14 cellular contexts compared by ENCODE assay signal in the genomic region with DNA sequence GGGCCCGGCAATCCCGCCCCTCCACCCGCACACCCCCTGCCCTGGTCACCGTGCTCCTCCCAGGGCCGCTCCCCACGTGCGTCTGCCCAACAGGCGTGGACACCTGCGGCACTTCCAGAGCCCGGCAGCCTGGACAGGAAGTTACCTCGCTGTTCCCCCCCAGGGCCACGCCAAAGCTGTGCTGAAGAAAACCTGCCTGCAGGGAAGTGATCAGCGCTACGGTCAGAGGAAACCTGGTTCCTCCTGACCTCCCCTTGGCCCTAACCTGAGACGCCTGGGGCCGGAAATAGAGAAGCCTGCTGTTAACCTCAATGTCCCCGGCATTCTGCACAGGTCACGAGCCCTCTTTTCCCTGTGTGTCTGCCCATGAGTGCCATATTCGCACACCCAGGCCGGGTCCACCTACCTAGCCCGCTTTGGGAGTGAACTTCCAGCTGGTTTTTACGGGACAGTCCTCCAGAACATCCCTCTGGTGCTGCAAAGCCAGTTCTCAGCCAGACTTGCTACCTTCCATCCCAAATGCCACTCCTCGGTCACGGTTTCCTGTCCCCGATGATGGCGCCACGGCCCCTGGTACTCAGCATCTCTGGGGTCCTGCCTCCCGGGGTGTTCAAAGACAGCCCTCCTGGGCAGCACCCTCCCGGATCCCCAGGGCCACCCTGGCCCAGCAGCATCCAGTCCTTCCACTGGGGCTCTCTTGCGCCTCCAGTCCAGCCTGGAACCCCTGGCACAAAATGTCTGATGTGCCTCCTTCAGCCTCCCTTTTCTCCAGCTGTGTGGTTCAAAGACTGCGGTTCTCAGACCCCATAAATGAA. TPM values are rescaled to one million over a fixed set of nuclear protein-coding genes. Genes with fewer than 3 reads are reported as not detected.
A peak's percentile ranks its signal among the peaks of the same experiment; 100 is the strongest.
DNase-seq lines count a peak whose midpoint lies in the region; ATAC-seq, FAIRE-seq and TF ChIP-seq lines count a peak whose summit lies in the region.
"Had no signal": no experiment of that assay in that cellular context is flagged by ENCODE, and none has a peak within 500 bp of the region (broad histone marks: within the 10 kb centered on the region; RNA-seq: fewer than 3 reads in every experiment).

No MANE protein-coding gene starts in this region.

- no peak overlapping the region for H3K4me2 ChIP-seq in K562 (ENCODE audit: insufficient read depth, low read length)

- no peaks in the 10 kb centered on the region for H3K36me3 Mint-ChIP-seq in activated CD8-positive, alpha-beta T cell treated with anti-CD3 and anti-CD28 coated beads, Interleukin-2, amount 10 ng/mL, durations not matched to agents 7 days and 5 days (ENCODE audit: low read depth)
- no peaks in the 10 kb centered on the region for H3K36me3 Mint-ChIP-seq in activated CD8-positive, alpha-beta T cell treated with anti-CD3 and anti-CD28 coated beads for 36 hours (ENCODE audit: low read depth)

- H3K27ac ChIP-seq in K562 (ENCODE audit: extremely low read depth, low read depth, low read length) (no peak overlapping the region), upper lobe of left lung (no peak overlapping the region)
- H3K27ac ChIP-seq: 22Rv1, adrenal gland, left ventricle myocardium inferior had no signal

- no peaks in the 10 kb centered on the region for H3K9me1 ChIP-seq in K562 (ENCODE audit: control insufficient read depth, insufficient read depth, low read length)

- H3K9ac ChIP-seq in K562 (ENCODE audit: insufficient read depth in 1 of 2, low read depth in 2 of 2, low read length in 2 of 2) = no peak overlapping the region

- peaks cover 41% of the 10 kb centered on the region for H3K4me1 Mint-ChIP-seq in activated CD8-positive, alpha-beta T cell treated with anti-CD3 and anti-CD28 coated beads, Interleukin-2, amount 10 ng/mL, durations not matched to agents 7 days and 5 days (ENCODE audit: low read depth)
- peaks cover 10% of the 10 kb centered on the region for H3K4me1 Mint-ChIP-seq in activated CD8-positive, alpha-beta T cell treated with anti-CD3 and anti-CD28 coated beads for 36 hours (ENCODE audit: low read depth)

- TF ChIP-seq POLR2A in K562 (conservative IDR thresholded peaks at IDR 0.05) = no peak
- no peak for TF ChIP-seq POLR2A in upper lobe of left lung (IDR thresholded peaks at IDR 0.05)

- TF ChIP-seq RAD21 in K562 (CRISPR knock-in tag; conservative IDR thresholded peaks at IDR 0.05 in 1 of 2, IDR thresholded peaks at IDR 0.05 in 1 of 2) = no peak

- intact Hi-C loops in activated CD8-positive, alpha-beta T cell treated with anti-CD3 and anti-CD28 coated beads for 36 hours (cut with micrococcal nuclease) = no loop called here
- intact Hi-C loops in K562 (cut with micrococcal nuclease) = no loop called here

- no peak for DNase-seq in activated CD8-positive, alpha-beta T cell treated with anti-CD3 and anti-CD28 coated beads, Interleukin-2, amount 10 ng/mL, durations not matched to agents 7 days and 5 days
- no peak for DNase-seq in activated CD8-positive, alpha-beta T cell treated with anti-CD3 and anti-CD28 coated beads for 36 hours
- DNase-seq in K562 (ENCODE audit: extremely low read depth in 1 of 4, low spot score in 3 of 4) = no peak
- DNase-seq in upper lobe of left lung = peak in 1 of 2 donors; percentile 86
- no peak for DNase-seq in ureter (ENCODE audit: low spot score)
- DNase-seq in NCI-H128 (lab: John Stamatoyannopoulos, UW; ENCODE audit: unreplicated experiment) = no peak
- DNase-seq in NCI-H446 (lab: John Stamatoyannopoulos, UW) = no peak
- DNase-seq: adrenal gland, DMS53, left ventricle myocardium inferior had no signal

- no peak overlapping the region for H3K27ac Mint-ChIP-seq in activated CD8-positive, alpha-beta T cell treated with anti-CD3 and anti-CD28 coated beads, Interleukin-2, amount 10 ng/mL, durations not matched to agents 7 days and 5 days
- no peak overlapping the region for H3K27ac Mint-ChIP-seq in activated CD8-positive, alpha-beta T cell treated with anti-CD3 and anti-CD28 coated beads for 36 hours
- H3K27ac Mint-ChIP-seq: T-helper 1 cell treated with Interleukin-12 subunit alpha and Interleukin-12 subunit beta and Interleukin-4 antibody, amounts not matched to agents 30 μg/mL and 1 μg/mL, for 36 hours had no signal

- H3K4me1 ChIP-seq in K562 (replicated peaks in 1 of 2; ENCODE audit: control insufficient read depth in 2 of 2, insufficient read depth in 2 of 2, low read length in 2 of 2) = peaks cover 0 to 4% of the 10 kb centered on the region in 2 experiments; a peak in 1 of 5 replicates
- peaks cover 0 to 3% (median 0%) of the 10 kb centered on the region in 4 donors for H3K4me1 ChIP-seq in upper lobe of left lung
- H3K4me1 ChIP-seq: adrenal gland, left ventricle myocardium inferior had no signal

- H3K36me3 ChIP-seq in K562 (ENCODE audit: control insufficient read depth, insufficient read depth, low read length) (no peaks in the 10 kb centered on the region), upper lobe of left lung (no peaks in the 10 kb centered on the region)
- H3K36me3 ChIP-seq: adrenal gland, left ventricle myocardium inferior had no signal

- CTCF ChIA-PET in activated CD8-positive, alpha-beta T cell treated with anti-CD3 and anti-CD28 coated beads, Interleukin-2, amount 10 ng/mL, durations not matched to agents 7 days and 5 days (lab: Charles Lee) = interaction anchor here (1.1 kb wide), 1 partner anchor 10 kb away, joined by 4 read pairs; no protein-coding TSS in a partner anchor
- CTCF ChIA-PET in activated CD8-positive, alpha-beta T cell treated with anti-CD3 and anti-CD28 coated beads for 36 hours (lab: Charles Lee) = no interaction called here
- CTCF ChIA-PET in K562 (lab: Yijun Ruan, JAX; ENCODE audit: low intra/inter-chr PET ratio) = no interaction called here

- peaks cover 10% of the 10 kb centered on the region; the same call in 1 of the 2 replicates for H4K20me1 ChIP-seq in K562 (replicated peaks; ENCODE audit: control insufficient read depth, insufficient read depth, low read length)

- TF ChIP-seq CTCF in activated CD8-positive, alpha-beta T cell treated with anti-CD3 and anti-CD28 coated beads for 36 hours (IDR thresholded peaks at IDR 0.05) = no peak
- TF ChIP-seq CTCF in K562 (IDR thresholded peaks at IDR 0.05 in 2 of 3, conservative IDR thresholded peaks at IDR 0.05 in 1 of 3; ENCODE audit: insufficient read depth in 2 of 3, low read depth in 1 of 3, low read length in 3 of 3) (no peak), upper lobe of left lung (IDR thresholded peaks at IDR 0.05) (no peak)

- H3K27me3 ChIP-seq in K562 (ENCODE audit: control insufficient read depth in 2 of 2, insufficient read depth in 2 of 2, low read length in 2 of 2) (peaks cover 69 to 76% of the 10 kb centered on the region in 2 experiments), upper lobe of left lung (no peaks in the 10 kb centered on the region)

- POLR2A ChIA-PET in activated CD8-positive, alpha-beta T cell treated with anti-CD3 and anti-CD28 coated beads, Interleukin-2, amount 10 ng/mL, durations not matched to agents 7 days and 5 days (lab: Charles Lee) = no interaction called here
- POLR2A ChIA-PET in activated CD8-positive, alpha-beta T cell treated with anti-CD3 and anti-CD28 coated beads for 36 hours (lab: Charles Lee) = interaction anchor here (1.0 kb wide), 1 partner anchor 10 kb away, joined by 3 read pairs; no protein-coding TSS in a partner anchor
- POLR2A ChIA-PET in K562 (lab: Yijun Ruan, JAX) = interaction anchor here (0.6 to 1.0 kb wide), 2 partner anchors 48 to 161 kb away, joined by 3 read pairs; no protein-coding TSS in a partner anchor

- H3K27me3 Mint-ChIP-seq in activated CD8-positive, alpha-beta T cell treated with anti-CD3 and anti-CD28 coated beads, Interleukin-2, amount 10 ng/mL, durations not matched to agents 7 days and 5 days (ENCODE audit: low read depth) = peaks cover 9% of the 10 kb centered on the region
- H3K27me3 Mint-ChIP-seq in activated CD8-positive, alpha-beta T cell treated with anti-CD3 and anti-CD28 coated beads for 36 hours = peaks cover 22% of the 10 kb centered on the region

- TF ChIP-seq EP300 in K562 (IDR thresholded peaks at IDR 0.05; ENCODE audit: low read length) (no peak), upper lobe of left lung (IDR thresholded peaks at IDR 0.05) (no peak)

- BruUV-seq in K562 (replicated peaks; lab: Mats Ljungman, UMichigan) = no TSS peak

- no peak overlapping the region for H3K4me3 Mint-ChIP-seq in activated CD8-positive, alpha-beta T cell treated with anti-CD3 and anti-CD28 coated beads, Interleukin-2, amount 10 ng/mL, durations not matched to agents 7 days and 5 days
- H3K4me3 Mint-ChIP-seq in activated CD8-positive, alpha-beta T cell treated with anti-CD3 and anti-CD28 coated beads for 36 hours = no peak overlapping the region
- H3K4me3 Mint-ChIP-seq: T-helper 1 cell treated with Interleukin-12 subunit alpha and Interleukin-12 subunit beta and Interleukin-4 antibody, amounts not matched to agents 30 μg/mL and 1 μg/mL, for 36 hours had no signal

- H3K79me2 ChIP-seq in K562 (ENCODE audit: control insufficient read depth, insufficient read depth, low read length) = no peaks in the 10 kb centered on the region

- 2% methylated on average over 31 of the region's 31 CpGs for WGBS in K562 (ENCODE audit: insufficient coverage, low coverage, missing lambda C conversion rate)
- WGBS in upper lobe of left lung, 2 donors = 78 to 83% methylated on average over 31 of the region's 31 CpGs

- no peak overlapping the region for H2AFZ ChIP-seq in K562 (ENCODE audit: low read depth, low read length)

- no peak for FAIRE-seq in K562 (lab: Jason Lieb, UNC)

- H3K9me3 Mint-ChIP-seq in activated CD8-positive, alpha-beta T cell treated with anti-CD3 and anti-CD28 coated beads, Interleukin-2, amount 10 ng/mL, durations not matched to agents 7 days and 5 days (ENCODE audit: insufficient read depth) = no peaks in the 10 kb centered on the region
- no peaks in the 10 kb centered on the region for H3K9me3 Mint-ChIP-seq in activated CD8-positive, alpha-beta T cell treated with anti-CD3 and anti-CD28 coated beads for 36 hours
- H3K9me3 Mint-ChIP-seq: T-helper 1 cell treated with Interleukin-12 subunit alpha and Interleukin-12 subunit beta and Interleukin-4 antibody, amounts not matched to agents 30 μg/mL and 1 μg/mL, for 36 hours had no signal

- in situ Hi-C loops in K562 (cut with MboI) = no loop called here

- ATAC-seq in activated CD8-positive, alpha-beta T cell treated with anti-CD3 and anti-CD28 coated beads, Interleukin-2, amount 10 ng/mL, durations not matched to agents 7 days and 5 days = peak; percentile 47
- no peak for ATAC-seq in activated CD8-positive, alpha-beta T cell treated with anti-CD3 and anti-CD28 coated beads for 36 hours
- ATAC-seq in HG03064 (IDR thresholded peaks at IDR 0.05; ENCODE audit: low read depth, unreplicated experiment) (peak; percentile 60), K562 (peak; percentile 37), upper lobe of left lung (ENCODE audit: low FRiP score in 2 of 2) (peak; percentile 18 to 38)

- H3K4me3 ChIP-seq in K562 (no peak overlapping the region), upper lobe of left lung (no peak overlapping the region)
- H3K4me3 ChIP-seq: adrenal gland, left ventricle myocardium inferior had no signal

- H3K9me3 ChIP-seq in K562 (replicated peaks; ENCODE audit: control insufficient read depth, insufficient read depth, low read depth, low read length) (no peaks in the 10 kb centered on the region), upper lobe of left lung (no peaks in the 10 kb centered on the region)
- H3K9me3 ChIP-seq: adrenal gland, left ventricle myocardium inferior had no signal

RNA-seq across cellular contexts. Expression of a gene that starts 12.0 kb away (rescaled TPM):
- total RNA-seq in activated CD8-positive, alpha-beta T cell treated with anti-CD3 and anti-CD28 coated beads, Interleukin-2, amount 10 ng/mL, durations not matched to agents 7 days and 5 days = 10 to 100 TPM; 91.2 to 95.2 TPM
- total RNA-seq in activated CD8-positive, alpha-beta T cell treated with anti-CD3 and anti-CD28 coated beads for 36 hours = 100 to 1,000 TPM; 409 to 439 TPM
- not detected in 2 replicates for total RNA-seq in K562 (2011; cell fraction: chromatin; rRNA removed; ENCODE audit: low replicate concordance)
- not detected in 2 replicates for total RNA-seq in K562 (2011; cell fraction: nucleolus; rRNA removed)
- total RNA-seq in K562 (2011; cell fraction: nucleoplasm; rRNA removed) = not detected in 2 replicates
- 0.09 TPM in 1 of 2 replicates, not detected in the other for total RNA-seq in K562 (2014; rRNA removed)
- total RNA-seq in K562 (2014; rRNA removed; fragmentation: Illumina TruSeq; extraction: Trizol) = not detected in 2 replicates
- total RNA-seq in K562 (2015; rRNA removed; fragmentation: Illumina TruSeq; extraction: Trizol) = not detected in 2 replicates
- total RNA-seq in K562 (2021) = 0.33 and 1.3 TPM in 2 replicates
- 0.03 TPM in 1 of 2 replicates, not detected in the other for polyA plus RNA-seq in K562 (2011; rRNA removed)
- polyA plus RNA-seq in K562 (2011; cell fraction: cytosol; rRNA removed) = 0.32 TPM in 1 of 2 replicates, not detected in the other
- polyA plus RNA-seq in K562 (2011; cell fraction: nucleus; rRNA removed) = not detected in 2 replicates
- 0.06 and 0.12 TPM in 2 replicates for polyA plus RNA-seq in K562 (2012)
- 0.46 TPM in 1 of 2 replicates, not detected in the other for polyA plus RNA-seq in K562 (2014; fragmentation: Illumina TruSeq; extraction: Trizol)
- not detected for polyA plus RNA-seq in K562 (2014; fragmentation: Nextera tagmentation; extraction: Ambion mirVana)
- polyA plus RNA-seq in K562 (2014; rRNA removed) = 0.05 TPM in 1 of 2 replicates, not detected in the other
- polyA minus RNA-seq in K562 (2011; rRNA and poly(A)+ RNA removed) = 0.04 and 0.78 TPM in 2 replicates
- polyA minus RNA-seq in K562 (2011; cell fraction: cytosol; rRNA and poly(A)+ RNA removed) = not detected in 2 replicates
- polyA minus RNA-seq in K562 (2011; cell fraction: nucleus; rRNA and poly(A)+ RNA removed) = not detected in 2 replicates
- 10 to 100 TPM in 1 of 6 donors, 1 to 10 TPM in 5; 1.6 to 10.5 (median 5.9) TPM for total RNA-seq in upper lobe of left lung
- 12.1 TPM for total RNA-seq in ureter
- total RNA-seq: progenitor cell of endocrine pancreas had no signal

Comparison
In these comparisons a context has a peak if more than half of its experiments do, and no peak if none do; other contexts are left out.
1. RNA of a gene that starts 12.0 kb away (total RNA-seq): 409 to 439 TPM in activated CD8-positive, alpha-beta T cell treated with anti-CD3 and anti-CD28 coated beads for 36 hours; 91.2 to 95.2 TPM in activated CD8-positive, alpha-beta T cell treated with anti-CD3 and anti-CD28 coated beads, Interleukin-2, amount 10 ng/mL, durations not matched to agents 7 days and 5 days, 12.1 TPM in ureter (single experiment), 1.6 to 10.5 TPM in upper lobe of left lung and 0.09 to 1.3 TPM in K562; every median in the first group is over 4 times any median in the second.